ENCODE assay signal across 8 cellular contexts in the genomic region with DNA sequence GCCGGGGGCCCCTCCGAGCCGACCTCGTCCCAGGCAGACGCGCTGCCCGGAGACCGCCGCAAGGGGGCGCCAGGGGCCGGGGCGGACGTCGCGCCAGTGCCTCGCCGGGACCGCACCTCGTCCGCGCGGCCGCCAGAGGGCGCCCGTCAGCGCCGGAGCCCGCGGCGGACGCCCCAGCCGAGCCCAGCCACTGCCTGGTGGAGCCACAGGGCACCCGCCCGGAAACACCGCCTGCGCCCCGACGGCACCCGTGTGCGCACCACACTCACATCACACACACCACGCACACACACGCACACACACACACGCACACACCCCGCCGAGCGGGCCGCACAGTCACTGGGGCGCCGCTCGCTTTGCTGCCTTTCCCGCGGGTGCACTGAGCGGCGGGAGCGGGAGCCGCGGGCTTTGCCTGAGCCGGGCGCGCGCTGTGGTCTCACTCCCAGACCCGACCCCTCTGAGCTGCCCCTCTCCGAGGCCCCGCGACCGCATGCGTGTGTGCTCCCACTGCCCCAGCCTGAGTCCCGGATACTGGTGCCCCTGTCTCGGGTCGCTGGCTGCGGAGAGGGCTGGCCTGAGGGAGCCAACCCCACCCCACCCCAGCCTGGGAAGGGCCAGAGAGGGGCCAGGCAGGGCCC.
DNase-seq lines count a peak whose midpoint lies in the region; ATAC-seq and TF ChIP-seq lines count a peak whose summit lies in the region.

No MANE protein-coding gene starts in this region.

- in situ Hi-C loops in astrocyte of the spinal cord (cut with HindIII; ENCODE audit: low sequenced_read_pairs), result no loop called here

- no peaks in the 10 kb centered on the region for H3K9me3 Mint-ChIP-seq in CD4-positive, alpha-beta T cell

- ATAC-seq in CD4-positive, alpha-beta T cell (ENCODE audit: poor library complexity), result peak; percentile 73
- ATAC-seq in GM19395 (IDR thresholded peaks at IDR 0.05; ENCODE audit: unreplicated experiment), result peak; percentile 89
- peak; percentile 98 for ATAC-seq in HG03432 (IDR thresholded peaks at IDR 0.05; ENCODE audit: unreplicated experiment)

- intact Hi-C loops in CD4-positive, alpha-beta T cell (cut with DNase I, micrococcal nuclease), result no loop called here

- no peaks in the 10 kb centered on the region for H3K9me3 ChIP-seq in CD4-positive, alpha-beta T cell (ENCODE audit: control insufficient read depth, low read length)
- H3K9me3 ChIP-seq in SJSA1 (replicated peaks), result no peaks in the 10 kb centered on the region

- CTCF ChIA-PET in CD4-positive, alpha-beta T cell (lab: Charles Lee), result no interaction called here

- no peak overlapping the region for H3K27ac ChIP-seq in CD4-positive, alpha-beta T cell (ENCODE audit: low read depth, low read length)
- H3K27ac ChIP-seq in SJSA1 (no peak overlapping the region), skin epidermis (no peak overlapping the region)

- H3K27me3 Mint-ChIP-seq in CD4-positive, alpha-beta T cell, result peaks cover 72% of the 10 kb centered on the region

- H3K36me3 ChIP-seq in SJSA1, result no peaks in the 10 kb centered on the region

- POLR2A ChIA-PET in CD4-positive, alpha-beta T cell (lab: Charles Lee), result no interaction called here

- DNase-seq in CD4-positive, alpha-beta T cell, result peak in 6 of 10 experiments; percentile 10 to 38 (median 18)
- peak; percentile 10 to 47 for DNase-seq in SJSA1 (ENCODE audit: low read depth in 1 of 2, low spot score in 2 of 2)
- peak; percentile 5 for DNase-seq in astrocyte of the spinal cord (ENCODE audit: low read depth, low spot score)
- DNase-seq in iPS-NIHi11 (ENCODE audit: low spot score), result peak; percentile 91
- no peak for DNase-seq in NCI-H226

- no peak for TF ChIP-seq CTCF in CD4-positive, alpha-beta T cell (IDR thresholded peaks at IDR 0.05)
- TF ChIP-seq CTCF in astrocyte of the spinal cord (IDR thresholded peaks at IDR 0.05; ENCODE audit: low read depth, low read length), result peak; percentile 47

- peaks cover 20% of the 10 kb centered on the region for H3K27me3 ChIP-seq in CD4-positive, alpha-beta T cell (ENCODE audit: control insufficient read depth, insufficient read depth, low read length)
- no peaks in the 10 kb centered on the region for H3K27me3 ChIP-seq in SJSA1 (replicated peaks)

- no peak overlapping the region for H3K27ac Mint-ChIP-seq in CD4-positive, alpha-beta T cell

- H3K4me1 ChIP-seq in SJSA1 (replicated peaks), result peaks cover 3% of the 10 kb centered on the region; the same call in 1 of the 2 replicates

- H3K4me3 ChIP-seq in SJSA1, result 0 out of 2 replicates have a peak overlapping the region, but pooled peaks have one; percentile 8
- peak overlapping the region; percentile 19 for H3K4me3 ChIP-seq in astrocyte of the spinal cord (ENCODE audit: low read depth, low read length)
- H3K4me3 ChIP-seq in skin epidermis, result peak overlapping the region in 4 of 7 experiments; percentile 13 to 18 (median 16)

- H3K36me3 Mint-ChIP-seq in CD4-positive, alpha-beta T cell (ENCODE audit: low read depth), result no peaks in the 10 kb centered on the region

- H3K4me3 Mint-ChIP-seq in CD4-positive, alpha-beta T cell, result no peak overlapping the region

- peaks cover 7% of the 10 kb centered on the region for H3K4me1 Mint-ChIP-seq in CD4-positive, alpha-beta T cell (ENCODE audit: low read depth)
